Comparison of ENCODE assay signal across 8 cellular contexts in the genomic region with DNA sequence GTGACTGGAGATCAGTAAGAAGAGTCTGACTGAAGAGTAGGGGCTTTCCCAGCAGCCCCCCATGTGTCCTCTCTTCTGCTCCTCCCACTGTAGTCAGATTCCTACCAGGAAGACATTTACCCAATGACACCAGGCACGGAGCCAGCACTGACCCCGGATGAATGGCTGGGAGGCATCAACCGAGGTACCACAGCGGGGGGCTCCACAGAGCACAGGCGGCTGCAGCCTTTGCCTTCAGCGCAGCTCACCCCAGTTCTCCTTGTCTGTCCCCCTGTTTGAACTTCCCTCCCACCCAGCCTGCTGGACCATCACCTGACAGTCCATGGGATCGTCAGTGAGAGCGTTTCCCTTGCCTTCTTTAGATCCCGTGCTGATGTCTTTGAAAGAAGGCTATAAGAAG.
"Had no signal": no experiment of that assay in that cellular context is flagged by ENCODE, and none has a peak within 500 bp of the region (broad histone marks: within the 10 kb centered on the region; RNA-seq: fewer than 3 reads in every experiment).

No MANE protein-coding gene starts in this region.

- DNase-seq: H9, HCEC 1CT had no signal

- H3K4me3 ChIP-seq: GM23338, K562 had no signal

- H3K4me1 Mint-ChIP-seq: GM23338, H9 had no signal

- FAIRE-seq: H1, H54, HepG2, K562 had no signal

- H2AFZ ChIP-seq: GM23338 had no signal

- H3K27ac ChIP-seq: HL-60 had no signal

- H3K27ac Mint-ChIP-seq: GM23338, H9 had no signal

- H3K9me3 Mint-ChIP-seq: GM23338, H9 had no signal

- H3K4me2 ChIP-seq: GM23338 had no signal

- ATAC-seq: GM23338, HepG2, K562 had no signal

- H3K4me3 Mint-ChIP-seq: GM23338, H9 had no signal
